In genomic region chr5:77635073-77635472, GRCh38 we compare ENCODE assay signal across 28 cellular contexts. TPM values are rescaled to one million over a fixed set of nuclear protein-coding genes. Genes with fewer than 3 reads are reported as not detected.
DNase-seq lines count a peak whose midpoint lies in the region; ATAC-seq, FAIRE-seq and TF ChIP-seq lines count a peak whose summit lies in the region.
"Had no signal": no experiment of that assay in that cellular context is flagged by ENCODE, and none has a peak within 500 bp of the region (broad histone marks: within the 10 kb centered on the region; RNA-seq: fewer than 3 reads in every experiment).

No MANE protein-coding gene starts in this region.

- peaks cover 18 to 35% of the 10 kb centered on the region in 2 experiments for H4K20me1 ChIP-seq in H1 (replicated peaks in 1 of 2; ENCODE audit: control insufficient read depth in 1 of 2, insufficient read depth in 2 of 2, low read length in 2 of 2)

- no peak overlapping the region for H4K91ac ChIP-seq in H1 (replicated peaks; ENCODE audit: insufficient read length, low read length)

- H3K27me3 Mint-ChIP-seq in IgD-negative memory B cell (peaks cover 48% of the 10 kb centered on the region), mesothelial cell of epicardium (ENCODE audit: low read depth) (peaks cover 98% of the 10 kb centered on the region)

- no peak overlapping the region for H3K27ac ChIP-seq in H1 (ENCODE audit: low read depth, low read length)
- no peak overlapping the region for H3K27ac ChIP-seq in thyroid gland
- H3K27ac ChIP-seq: BLaER1 had no signal

- H3K36me3 Mint-ChIP-seq in IgD-negative memory B cell (peaks cover 4% of the 10 kb centered on the region), mesothelial cell of epicardium (no peaks in the 10 kb centered on the region)

- 15% methylated on average over 1 of the region's 1 CpG; no CpG with 5 or more reads in 1 of the 2 experiments for WGBS in H1 (ENCODE audit: extremely low coverage in 1 of 2, insufficient coverage in 1 of 2, insufficient read length in 1 of 2, insufficient replicate concordance in 2 of 2, low coverage in 1 of 2, low lambda C conversion rate in 2 of 2, missing lambda C conversion rate in 1 of 2), 2 experiments
- WGBS in thyroid gland, 2 donors: 9 to 16% methylated on average over 1 of the region's 1 CpG

- no peak overlapping the region for H2BK5ac ChIP-seq in H1 (ENCODE audit: low read depth, low read length)

- TF ChIP-seq EP300 in H1 (IDR thresholded peaks at IDR 0.05; ENCODE audit: borderline replicate concordance in 1 of 2, low read depth in 2 of 2, low read length in 2 of 2): no peak

- TF ChIP-seq RAD21 in H1 (IDR thresholded peaks at IDR 0.05 in 1 of 2, conservative IDR thresholded peaks at IDR 0.05 in 1 of 2; ENCODE audit: low read depth in 2 of 2, low read length in 2 of 2): no peak

- H3K79me2 ChIP-seq in H1 (ENCODE audit: control insufficient read depth in 1 of 2, insufficient read depth in 2 of 2, low read length in 2 of 2): no peaks in the 10 kb centered on the region

- no peak overlapping the region for H3K9ac ChIP-seq in H1 (replicated peaks in 1 of 4; ENCODE audit: extremely low read depth in 1 of 4, low read depth in 3 of 4, low read length in 3 of 4)
- H3K9ac ChIP-seq: BLaER1 had no signal

- TF ChIP-seq CTCF in H1 (IDR thresholded peaks at IDR 0.05; ENCODE audit: control extremely low read depth in 1 of 3, insufficient read depth in 1 of 3, low read depth in 1 of 3, low read length in 3 of 3) (no peak), mesothelial cell of epicardium (IDR thresholded peaks at IDR 0.05; ENCODE audit: unreplicated experiment) (no peak), thyroid gland (IDR thresholded peaks at IDR 0.05) (no peak)

- no peak for TF ChIP-seq POLR2A in H1 (IDR thresholded peaks at IDR 0.05; ENCODE audit: control extremely low read depth in 1 of 2, low read depth in 2 of 2, low read length in 2 of 2)
- no peak for TF ChIP-seq POLR2A in thyroid gland (IDR thresholded peaks at IDR 0.05)

- no peak overlapping the region for H2BK120ac ChIP-seq in H1 (replicated peaks; ENCODE audit: low read depth, low read length)

- FAIRE-seq in H1 (lab: Jason Lieb, UNC) (no peak), islet of Langerhans (lab: Jason Lieb, UNC) (peak; percentile 90)
- FAIRE-seq: GM12878, GM12892, GM18507 had no signal

- DNase-seq in H1 (ENCODE audit: low read depth in 1 of 2, low spot score in 2 of 2) (no peak), mesothelial cell of epicardium (ENCODE audit: low spot score in 2 of 2, unreplicated experiment in 2 of 2) (no peak), sciatic nerve (ENCODE audit: low spot score) (no peak), thyroid gland (no peak)
- DNase-seq: 8988T; BE2C; C1 segment of cervical spinal cord; CD4-positive, alpha-beta memory T cell; CD4-positive, CD25-positive, alpha-beta regulatory T cell; CD8-positive, alpha-beta memory T cell; COR-L47; DMS 273 treated with DMSO at 0.1 percent for 48 hours; DMS153; DMS79; DND-41; EL; GDM1 had no signal

- no peak overlapping the region for H4K5ac ChIP-seq in H1 (ENCODE audit: insufficient read length, low read depth, low read length)

- no peak overlapping the region for H3K4ac ChIP-seq in H1 (replicated peaks; ENCODE audit: insufficient read length, low read depth, low read length)

- ATAC-seq in sciatic nerve: no peak
- ATAC-seq: GM12878 had no signal

- H2AK5ac ChIP-seq in H1 (ENCODE audit: low read depth, low read length): no peak overlapping the region

- H3K4me1 Mint-ChIP-seq in IgD-negative memory B cell: peaks cover 6 to 19% (median 9%) of the 10 kb centered on the region in 3 donors
- H3K4me1 Mint-ChIP-seq in mesothelial cell of epicardium: peaks cover 14% of the 10 kb centered on the region

- no peak overlapping the region for H2BK15ac ChIP-seq in H1 (ENCODE audit: low read length)

- no peaks in the 10 kb centered on the region for H3K79me1 ChIP-seq in H1 (ENCODE audit: low read depth, low read length)

- no peak overlapping the region for H3K56ac ChIP-seq in H1 (replicated peaks; ENCODE audit: insufficient read length, low read depth, low read length)

- H4K8ac ChIP-seq in H1 (ENCODE audit: extremely low read depth, insufficient read depth, low read length): no peak overlapping the region

- no peak overlapping the region for H3K4me2 ChIP-seq in H1 (ENCODE audit: insufficient read depth in 1 of 2, low read depth in 2 of 2, low read length in 2 of 2)
- H3K4me2 ChIP-seq: BLaER1 had no signal

- no peak overlapping the region for H3K18ac ChIP-seq in H1 (ENCODE audit: extremely low read depth, low read length)

- H3K4me1 ChIP-seq in H1 (replicated peaks in 1 of 4; ENCODE audit: control insufficient read depth in 3 of 4, insufficient read depth in 4 of 4, low read length in 3 of 4) (peaks cover 6 to 20% (median 12%) of the 10 kb centered on the region in 4 experiments; a peak in 6 of 7 replicates), thyroid gland (peaks cover 8 to 20% of the 10 kb centered on the region in 2 donors)

- no peaks in the 10 kb centered on the region; a peak in 1 of 8 replicates for H3K36me3 ChIP-seq in H1 (ENCODE audit: control insufficient read depth in 2 of 4, insufficient read depth in 4 of 4, low read length in 3 of 4)
- H3K36me3 ChIP-seq in thyroid gland: no peaks in the 10 kb centered on the region
- H3K36me3 ChIP-seq: BE2C, BLaER1 had no signal

- no peak overlapping the region for H3K14ac ChIP-seq in H1 (ENCODE audit: insufficient read length)

- H2BK12ac ChIP-seq in H1 (ENCODE audit: low read depth, low read length): no peak overlapping the region

- H3K9me3 ChIP-seq in H1 (ENCODE audit: insufficient read depth in 2 of 2, low read depth in 1 of 2, low read length in 1 of 2): no peaks in the 10 kb centered on the region
- H3K9me3 ChIP-seq in thyroid gland: no peaks in the 10 kb centered on the region
- H3K9me3 ChIP-seq: BE2C had no signal

- H3K23me2 ChIP-seq in H1 (ENCODE audit: low read depth, low read length): peaks cover 9% of the 10 kb centered on the region; the same call in 1 of the 2 replicates

- H2BK20ac ChIP-seq in H1 (ENCODE audit: low read length): no peak overlapping the region

- CTCF ChIA-PET in H1 (lab: Charles Lee; ENCODE audit: partially characterized antibody): interaction anchor here (0.9 kb wide), 1 partner anchor 10 kb away, joined by 3 read pairs; no protein-coding TSS in a partner anchor

- POLR2A ChIA-PET in H1 (lab: Charles Lee; ENCODE audit: partially characterized antibody): no interaction called here

- H3K9me3 Mint-ChIP-seq in IgD-negative memory B cell (peaks cover 0 to 16% (median 4%) of the 10 kb centered on the region in 3 donors), mesothelial cell of epicardium (no peaks in the 10 kb centered on the region)

- intact Hi-C loops in sciatic nerve (cut with DNase I): no loop called here
- intact Hi-C loops in thyroid gland (cut with DNase I): no loop called here

- H3K27me3 ChIP-seq in H1 (replicated peaks in 1 of 4; ENCODE audit: control insufficient read depth in 3 of 4, extremely low read depth in 1 of 4, insufficient read depth in 3 of 4, low read length in 3 of 4) (peaks cover 78 to 100% (median 89%) of the 10 kb centered on the region in 4 experiments), thyroid gland (peaks cover 77% of the 10 kb centered on the region)

- H3K4me3 Mint-ChIP-seq in IgD-negative memory B cell (no peak overlapping the region), mesothelial cell of epicardium (no peak overlapping the region)
- H3K4me3 Mint-ChIP-seq: CD4-positive, CD25-positive, alpha-beta regulatory T cell; CD8-positive, alpha-beta memory T cell had no signal

- H2AFZ ChIP-seq in H1 (ENCODE audit: low read length): no peak overlapping the region

- H3K4me3 ChIP-seq in H1 (ENCODE audit: extremely low read depth in 1 of 4, insufficient read depth in 2 of 4, low read depth in 3 of 4, low read length in 4 of 4) (no peak overlapping the region), thyroid gland (replicated peaks in 1 of 3) (no peak overlapping the region)
- H3K4me3 ChIP-seq: BLaER1, GM12878 had no signal

- no peak overlapping the region for H3K23ac ChIP-seq in H1 (ENCODE audit: insufficient read length)

- H3K27ac Mint-ChIP-seq in IgD-negative memory B cell (peak overlapping the region in 2 of 3 donors; percentile 64 to 91), mesothelial cell of epicardium (no peak overlapping the region)
- H3K27ac Mint-ChIP-seq: CD14-positive monocyte had no signal

TF ChIP-seq in H1, 55 proteins besides CTCF, POLR2A, EP300 and RAD21:
- TF ChIP-seq POLR2AphosphoS5 (IDR thresholded peaks at IDR 0.05; ENCODE audit: low read depth, low read length) (no peak), CBX8 (IDR thresholded peaks at IDR 0.05; ENCODE audit: borderline replicate concordance, low read depth, low read length) (0 out of 2 replicates have a peak, but pooled peaks have one; percentile 93)

RNA-seq across cellular contexts. Expression of gene OTP, which starts 3.4 kb away (rescaled TPM):
- polyA plus RNA-seq in IgD-negative memory B cell: not detected
- not detected in 2 replicates for total RNA-seq in H1 (2021; fragmentation: NEBNext Ultra II Directional; extraction: Animal tissue kit (Norgen Biotek cat#: 25700))
- not detected in 2 replicates for polyA plus RNA-seq in H1 (2011; rRNA removed)
- not detected for polyA plus RNA-seq in H1 (2011; cell fraction: cytosol; rRNA removed)
- not detected for polyA plus RNA-seq in H1 (2011; cell fraction: nucleus; rRNA removed)
- not detected in 4 replicates for polyA plus RNA-seq in H1 (2012, experiment 1 of 2)
- not detected for polyA plus RNA-seq in H1 (2012, experiment 2 of 2)
- polyA plus RNA-seq in H1 (2013, experiment 1 of 2): 0.02 TPM
- 0.02 TPM for polyA plus RNA-seq in H1 (2013, experiment 2 of 2)
- polyA minus RNA-seq in H1 (2011; rRNA and poly(A)+ RNA removed): not detected in 2 replicates
- not detected for polyA minus RNA-seq in H1 (2011; cell fraction: cytosol; rRNA and poly(A)+ RNA removed)
- polyA minus RNA-seq in H1 (2011; cell fraction: nucleus; rRNA and poly(A)+ RNA removed): not detected
- not detected in 3 replicates for total RNA-seq in mesothelial cell of epicardium
- not detected for total RNA-seq in sciatic nerve
- not detected for total RNA-seq in thyroid gland
- total RNA-seq: A673; CD4-positive, alpha-beta memory T cell; CD4-positive, CD25-positive, alpha-beta regulatory T cell; CD8-positive, alpha-beta memory T cell; Daoy; G401 had no signal
- polyA plus RNA-seq: AG04450; CD14-positive monocyte; CD4-positive, alpha-beta memory T cell; CD4-positive, CD25-positive, alpha-beta regulatory T cell; CD8-positive, alpha-beta memory T cell had no signal
